ENCODE assay signal across 16 cellular contexts in the genomic region with DNA sequence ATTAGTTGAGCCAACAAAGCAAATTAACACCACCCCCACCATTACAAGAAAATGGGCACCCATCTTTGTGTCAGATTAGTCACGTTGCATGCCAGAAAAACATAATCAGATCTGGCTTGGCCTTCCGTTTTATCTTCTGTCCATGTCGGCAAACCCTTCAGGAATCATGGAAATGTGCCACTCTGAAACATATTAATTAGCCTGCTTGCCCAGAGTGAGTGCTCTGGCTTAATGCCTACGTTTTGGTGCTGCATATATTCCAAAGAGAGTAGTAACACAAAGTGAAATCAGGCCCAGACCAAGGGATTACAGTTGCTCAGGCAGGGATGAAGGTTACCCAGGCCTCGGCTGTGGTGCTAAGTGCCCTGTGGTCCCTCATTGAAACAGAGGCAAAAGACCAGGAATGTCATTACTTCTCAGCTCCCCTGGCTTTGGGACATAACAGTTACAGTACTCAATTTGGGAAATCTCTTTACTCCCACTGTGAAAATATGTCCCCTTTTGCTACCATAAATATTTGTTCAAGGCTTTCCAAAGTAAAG.
A peak's percentile ranks its signal among the peaks of the same experiment; 100 is the strongest.
DNase-seq lines count a peak whose midpoint lies in the region; TF ChIP-seq lines count a peak whose summit lies in the region.
"Had no signal": no experiment of that assay in that cellular context is flagged by ENCODE, and none has a peak within 500 bp of the region (broad histone marks: within the 10 kb centered on the region; RNA-seq: fewer than 3 reads in every experiment).

No MANE protein-coding gene starts in this region.

- in situ Hi-C loops in mammary epithelial cell (cut with MboI; ENCODE audit: low sequenced_read_pairs in 2 of 2) = no loop called here

- no peak for TF ChIP-seq POLR2A in breast epithelium (IDR thresholded peaks at IDR 0.05)

- H3K27ac ChIP-seq in mammary epithelial cell (ENCODE audit: insufficient read depth, low read depth, low read length) = no peak overlapping the region
- no peak overlapping the region for H3K27ac ChIP-seq in breast epithelium

- dilution Hi-C loops in mammary epithelial cell (cut with HindIII; ENCODE audit: low sequenced_read_pairs) = no loop called here

- H3K27me3 ChIP-seq in mammary epithelial cell (ENCODE audit: insufficient read depth, low read length) (no peaks in the 10 kb centered on the region), breast epithelium (no peaks in the 10 kb centered on the region)

- no peak overlapping the region for H3K9ac ChIP-seq in mammary epithelial cell (ENCODE audit: insufficient read depth, low read length)
- H3K9ac ChIP-seq: SK-N-SH had no signal

- H3K9me3 ChIP-seq in mammary epithelial cell (replicated peaks; ENCODE audit: insufficient read depth, low read length) = no peaks in the 10 kb centered on the region
- no peaks in the 10 kb centered on the region for H3K9me3 ChIP-seq in breast epithelium
- H3K9me3 ChIP-seq: HAP-1, SK-N-SH had no signal

- WGBS in mammary epithelial cell (ENCODE audit: low coverage, missing lambda C conversion rate) = 16% methylated on average over 5 of the region's 5 CpGs

- H3K4me3 ChIP-seq in mammary epithelial cell (replicated peaks in 1 of 3; ENCODE audit: insufficient read depth in 1 of 3, low read depth in 2 of 3, low read length in 3 of 3) = no peak overlapping the region
- H3K4me3 ChIP-seq in breast epithelium = no peak overlapping the region
- H3K4me3 ChIP-seq: HAP-1 had no signal

- peak overlapping the region; percentile 84 for H2AFZ ChIP-seq in mammary epithelial cell (ENCODE audit: low read depth, low read length)

- no peak overlapping the region for H3K4me2 ChIP-seq in mammary epithelial cell (ENCODE audit: insufficient read depth, low read depth, low read length)
- H3K4me2 ChIP-seq: SK-N-SH had no signal

- CTCF ChIA-PET in mammary epithelial cell (lab: Charles Lee; ENCODE audit: low non-redundant PET) = no interaction called here

- BruUV-seq in mammary epithelial cell (replicated peaks; lab: Mats Ljungman, UMichigan) = no TSS peak

- intact Hi-C loops in mammary epithelial cell (cut with micrococcal nuclease) = no loop called here
- intact Hi-C loops in breast epithelium (cut with DNase I; ENCODE audit: low total_unique reads) = no loop called here

- H3K4me1 ChIP-seq in mammary epithelial cell (ENCODE audit: insufficient read depth, low read length) (peaks cover 3% of the 10 kb centered on the region), breast epithelium (no peaks in the 10 kb centered on the region)
- H3K4me1 ChIP-seq: HAP-1 had no signal

- no peaks in the 10 kb centered on the region for H3K79me2 ChIP-seq in mammary epithelial cell (ENCODE audit: insufficient read depth, low read length)

- no peaks in the 10 kb centered on the region for H3K36me3 ChIP-seq in mammary epithelial cell (ENCODE audit: insufficient read depth, low read length)
- H3K36me3 ChIP-seq in breast epithelium = no peaks in the 10 kb centered on the region
- H3K36me3 ChIP-seq: HAP-1 had no signal

- DNase-seq in mammary epithelial cell (no peak), breast epithelium (ENCODE audit: low spot score in 2 of 2) (no peak), NCI-H446 treated with DMSO at 0.1 percent for 48 hours (lab: John Stamatoyannopoulos, UW) (peak; percentile 47), astrocyte of the hippocampus (ENCODE audit: low read depth, low spot score) (peak; percentile 29), GM19240 (ENCODE audit: insufficient read length, low spot score) (no peak), midbrain (lab: John Stamatoyannopoulos, UW) (no peak)
- no peak for DNase-seq in central memory CD4-positive, alpha-beta T cell
- DNase-seq in activated naive CD4-positive, alpha-beta T cell treated with anti-CD3 and anti-CD28 coated beads, Interleukin-2, amount 50 U/mL, for 16 hours = no peak
- DNase-seq: 8988T, DMS153, EL, NCI-H1048, NCI-H2029 treated with DMSO at 0.1 percent for 48 hours, NCI-H526 treated with DMSO at 0.1 percent for 48 hours, SK-N-SH had no signal

- H4K20me1 ChIP-seq in mammary epithelial cell (ENCODE audit: insufficient read depth, low read length) = no peaks in the 10 kb centered on the region

- TF ChIP-seq CTCF in mammary epithelial cell (conservative IDR thresholded peaks at IDR 0.05 in 1 of 2, IDR thresholded peaks at IDR 0.05 in 1 of 2; ENCODE audit: extremely low read depth in 1 of 2, insufficient read depth in 1 of 2, low read depth in 1 of 2, low read length in 2 of 2) (no peak), breast epithelium (IDR thresholded peaks at IDR 0.05) (no peak)

Comparison
In these comparisons a context has a peak if more than half of its experiments do, and no peak if none do; other contexts are left out.
1. DNase-seq: peak in NCI-H446 treated with DMSO at 0.1 percent for 48 hours (single experiment) and astrocyte of the hippocampus (single experiment); none in mammary epithelial cell (single experiment), breast epithelium (0 of 2), GM19240 (single experiment), central memory CD4-positive, alpha-beta T cell (single experiment), midbrain (single experiment) and activated naive CD4-positive, alpha-beta T cell treated with anti-CD3 and anti-CD28 coated beads, Interleukin-2, amount 50 U/mL, for 16 hours (single experiment).